Comparison of ENCODE assay signal across 2 cellular contexts in genomic region chr12:109892165-109892715, GRCh38.
TF ChIP-seq lines count a peak whose summit lies in the region.

No MANE protein-coding gene starts in this region.

TF ChIP-seq in HEK293, 187 proteins besides CTCF, POLR2A, EP300 and RAD21:
- TF ChIP-seq ZNF404 (tag by site-specific recombination; IDR thresholded peaks at IDR 0.05) (no peak), ZNF202 (tag by site-specific recombination; IDR thresholded peaks at IDR 0.05; ENCODE audit: borderline replicate concordance) (no peak), ZNF133 (tag by site-specific recombination; IDR thresholded peaks at IDR 0.05) (no peak), ZFP3 (tag by site-specific recombination; IDR thresholded peaks at IDR 0.05; ENCODE audit: low read depth) (peak; percentile 75), ZNF16 (tag by site-specific recombination; IDR thresholded peaks at IDR 0.05; ENCODE audit: low read depth) (peak; percentile 62; the same call in 1 of the 2 replicates)
TF ChIP-seq in HEK293: peak in this region for 2.

TF ChIP-seq in K562, 482 proteins besides CTCF, POLR2A, EP300 and RAD21:
- TF ChIP-seq CBFA2T3 (IDR thresholded peaks at IDR 0.05): peak; percentile 28; the same call in 1 of the 2 replicates
- TF ChIP-seq TAL1 (IDR thresholded peaks at IDR 0.05): peak; percentile 35; the same call in 1 of the 2 replicates
- no peak for TF ChIP-seq ETS2 (tag; IDR thresholded peaks at IDR 0.05; ENCODE audit: borderline replicate concordance, poor library complexity, severe bottlenecking)
- peak; percentile 78 for TF ChIP-seq NFIC (IDR thresholded peaks at IDR 0.05)
- TF ChIP-seq RBM25 (IDR thresholded peaks at IDR 0.05; ENCODE audit: low read depth, low read length, severe bottlenecking): peak; percentile 6
- no peak for TF ChIP-seq ZNF766 (CRISPR knock-in tag; conservative IDR thresholded peaks at IDR 0.05)
- peak; percentile 35; the same call in 1 of the 2 replicates for TF ChIP-seq TCF3 (CRISPR knock-in tag; IDR thresholded peaks at IDR 0.05)
- TF ChIP-seq ARID1B (IDR thresholded peaks at IDR 0.05): peak; percentile 29; the same call in 1 of the 2 replicates
